In genomic region chr11:9662273-9662672, GRCh38 we compare ENCODE assay signal across 13 cellular contexts. TPM values are rescaled to one million over a fixed set of nuclear protein-coding genes. Genes with fewer than 3 reads are reported as not detected.
DNase-seq lines count a peak whose midpoint lies in the region; ATAC-seq, FAIRE-seq and TF ChIP-seq lines count a peak whose summit lies in the region.
"Had no signal": no experiment of that assay in that cellular context is flagged by ENCODE, and none has a peak within 500 bp of the region (broad histone marks: within the 10 kb centered on the region; RNA-seq: fewer than 3 reads in every experiment).

No MANE protein-coding gene starts in this region.

- H2AFZ ChIP-seq in osteoblast (ENCODE audit: low read length): no peak overlapping the region

- H3K9me3 ChIP-seq in osteoblast (ENCODE audit: low read depth, low read length): no peaks in the 10 kb centered on the region

- H3K4me2 ChIP-seq in osteoblast (ENCODE audit: insufficient read depth, low read length): no peak overlapping the region
- H3K4me2 ChIP-seq: smooth muscle cell had no signal

- ATAC-seq in HG02588 (IDR thresholded peaks at IDR 0.05; ENCODE audit: unreplicated experiment) (no peak), HG03039 (IDR thresholded peaks at IDR 0.05; ENCODE audit: unreplicated experiment) (no peak), HG03521 (IDR thresholded peaks at IDR 0.05; ENCODE audit: unreplicated experiment) (no peak)

- H3K4me3 ChIP-seq in NB4 (ENCODE audit: low read depth, low read length): no peak overlapping the region
- H3K4me3 ChIP-seq in osteoblast (ENCODE audit: insufficient read depth, low read length): no peak overlapping the region
- H3K4me3 ChIP-seq: smooth muscle cell had no signal

- peaks cover under 1% of the 10 kb centered on the region for H4K20me1 ChIP-seq in osteoblast (ENCODE audit: insufficient read depth, low read length)

- FAIRE-seq in urothelium cell line (lab: Jason Lieb, UNC): no peak
- FAIRE-seq: islet of Langerhans had no signal

- H3K27ac ChIP-seq in caudate nucleus (ENCODE audit: low read depth, low read length) (peak overlapping the region; percentile 26), osteoblast (ENCODE audit: low read depth, low read length) (no peak overlapping the region)

- no peak for TF ChIP-seq POLR2A in NB4 (IDR thresholded peaks at IDR 0.05; ENCODE audit: extremely low read depth, insufficient read length)

- H3K79me2 ChIP-seq in osteoblast (ENCODE audit: insufficient read depth, low read length): peaks cover 39% of the 10 kb centered on the region

- H3K4me1 ChIP-seq in osteoblast (ENCODE audit: insufficient read depth, low read length): peaks cover 5% of the 10 kb centered on the region

- TF ChIP-seq CTCF in NB4 (IDR thresholded peaks at IDR 0.05; ENCODE audit: low read depth, low read length) (no peak), osteoblast (IDR thresholded peaks at IDR 0.05; ENCODE audit: extremely low read depth, low read depth, low read length) (no peak)

- H3K36me3 ChIP-seq in osteoblast (ENCODE audit: insufficient read depth, low read length): no peaks in the 10 kb centered on the region

- H3K27me3 ChIP-seq in osteoblast (ENCODE audit: insufficient read depth, low read length): no peaks in the 10 kb centered on the region

- DNase-seq in GDM1 (lab: John Stamatoyannopoulos, UW) (peak; percentile 69), NB4 (ENCODE audit: low read depth) (peak; percentile 74), caudate nucleus (lab: John Stamatoyannopoulos, UW) (peak in 2 of 61 donors; percentile 1 to 12), osteoblast (ENCODE audit: insufficient read length, low spot score, missing footprints) (peak; percentile 58), urothelium cell line (ENCODE audit: low spot score) (no peak)
- DNase-seq: dermis blood vessel endothelial cell, GOT3, NCI-H510A had no signal

RNA-seq across cellular contexts. Expression of gene SWAP70, which starts 1.6 kb away (rescaled TPM):
- 55.4 and 62.2 TPM in 2 replicates for total RNA-seq in osteoblast
